ENCODE assay signal across 34 cellular contexts in genomic region chr13:29996316-29996715, GRCh38.
"Had no signal": no experiment of that assay in that cellular context is flagged by ENCODE, and none has a peak within 500 bp of the region (broad histone marks: within the 10 kb centered on the region; RNA-seq: fewer than 3 reads in every experiment).

No MANE protein-coding gene starts in this region.

- DNase-seq: activated CD4-positive, alpha-beta T cell treated with anti-CD3 and anti-CD28 coated beads for 36 hours; activated CD4-positive, alpha-beta T cell treated with anti-CD3 and anti-CD28 coated beads, Interleukin-2, amount 50 U/mL, for 1 hour; activated CD4-positive, alpha-beta T cell treated with anti-CD3 and anti-CD28 coated beads, Interleukin-2, amount 50 U/mL, for 48 hours; activated CD4-positive, CD25-positive, alpha-beta regulatory T cell; activated CD4-positive, CD25-positive, alpha-beta regulatory T cell treated with anti-CD3 and anti-CD28 coated beads, Interleukin-2, amount 50 U/mL, for 72 hours; activated CD8-positive, alpha-beta memory T cell treated with anti-CD3 and anti-CD28 coated beads, Interleukin-2, amount 10 ng/mL, durations not matched to agents 7 days and 5 days; activated CD8-positive, alpha-beta memory T cell treated with anti-CD3 and anti-CD28 coated beads, Interleukin-2, amount 50 U/mL, for 4 hours; activated CD8-positive, alpha-beta T cell treated with anti-CD3 and anti-CD28 coated beads, Interleukin-2, amount 10 ng/mL, durations not matched to agents 7 days and 5 days; activated effector memory CD4-positive, alpha-beta T cell treated with anti-CD3 and anti-CD28 coated beads, Interleukin-2, amount 50 U/mL, for 16 hours; activated naive CD4-positive, alpha-beta T cell treated with anti-CD3 and anti-CD28 coated beads for 36 hours; activated naive CD8-positive, alpha-beta T cell treated with anti-CD3 and anti-CD28 coated beads for 36 hours; activated naive CD8-positive, alpha-beta T cell treated with anti-CD3 and anti-CD28 coated beads, Interleukin-2, amount 50 U/mL, for 24 hours; activated T-cell treated with anti-CD3 and anti-CD28 coated beads, Interleukin-2, amount 50 U/mL, for 1 hour; activated T-cell treated with anti-CD3 and anti-CD28 coated beads, Interleukin-2, amount 50 U/mL, for 48 hours; adrenal gland; amygdala; aorta; body of pancreas; caudate nucleus; cortex of kidney; dermis blood vessel endothelial cell; effector CD4-positive, alpha-beta T cell; effector memory CD8-positive, alpha-beta T cell; erythroblast; esophagus squamous epithelium; foreskin melanocyte; T-helper 1 cell; T-helper 17 cell; T1000 had no signal

- H3K4me1 ChIP-seq: adrenal gland, body of pancreas, esophagus squamous epithelium, gastroesophageal sphincter had no signal

- ATAC-seq: activated CD4-positive, alpha-beta T cell treated with anti-CD3 and anti-CD28 coated beads for 36 hours; activated CD8-positive, alpha-beta memory T cell treated with anti-CD3 and anti-CD28 coated beads, Interleukin-2, amount 10 ng/mL, durations not matched to agents 7 days and 5 days; activated CD8-positive, alpha-beta T cell treated with anti-CD3 and anti-CD28 coated beads, Interleukin-2, amount 10 ng/mL, durations not matched to agents 7 days and 5 days; activated naive CD8-positive, alpha-beta T cell treated with anti-CD3 and anti-CD28 coated beads, Interleukin-2, amount 50 U/mL, for 24 hours; body of pancreas; effector memory CD8-positive, alpha-beta T cell; gastroesophageal sphincter; T-helper 17 cell had no signal

- H3K27ac ChIP-seq: adrenal gland, body of pancreas, esophagus squamous epithelium, gastroesophageal sphincter had no signal

- H3K9me3 Mint-ChIP-seq: activated naive CD4-positive, alpha-beta T cell treated with anti-CD3 and anti-CD28 coated beads for 36 hours; activated naive CD4-positive, alpha-beta T cell treated with anti-CD3 and anti-CD28 coated beads, Interleukin-2, amount 50 U/mL, for 24 hours; activated naive CD8-positive, alpha-beta T cell treated with anti-CD3 and anti-CD28 coated beads for 36 hours; activated naive CD8-positive, alpha-beta T cell treated with anti-CD3 and anti-CD28 coated beads, Interleukin-2, amount 50 U/mL, for 24 hours; activated T-helper 1 cell treated with anti-CD3 and anti-CD28 coated beads, Interleukin-12 subunit alpha, Interleukin-12 subunit beta, Interleukin-2, Interleukin-4 antibody, amounts not matched to agents 30 ng/mL and 10 ng/mL and 1 ng/mL, durations not matched to agents 14 hours and 24 hours and 36 hours; activated T-helper 2 cell treated with anti-CD3 and anti-CD28 coated beads, Interferon-gamma antibody, Interleukin-2, Interleukin-4, amounts not matched to agents 10 μg/mL and 5 μg/mL and 100 μg/mL, durations not matched to agents 14 hours and 24 hours and 36 hours; effector memory CD8-positive, alpha-beta T cell; T-helper 2 cell treated with Interferon-gamma antibody and Interleukin-4, amounts not matched to agents 5 μg/mL and 100 μg/mL, for 36 hours had no signal

- H3K27ac Mint-ChIP-seq: activated CD4-positive, alpha-beta T cell treated with anti-CD3 and anti-CD28 coated beads for 36 hours; activated CD8-positive, alpha-beta memory T cell treated with anti-CD3 and anti-CD28 coated beads, Interleukin-2, amount 10 ng/mL, durations not matched to agents 7 days and 5 days; activated CD8-positive, alpha-beta T cell treated with anti-CD3 and anti-CD28 coated beads, Interleukin-2, amount 10 ng/mL, durations not matched to agents 7 days and 5 days; activated naive CD4-positive, alpha-beta T cell treated with anti-CD3 and anti-CD28 coated beads for 36 hours; activated naive CD4-positive, alpha-beta T cell treated with anti-CD3 and anti-CD28 coated beads, Interleukin-2, amount 50 U/mL, for 24 hours; activated naive CD8-positive, alpha-beta T cell treated with anti-CD3 and anti-CD28 coated beads for 36 hours; activated naive CD8-positive, alpha-beta T cell treated with anti-CD3 and anti-CD28 coated beads, Interleukin-2, amount 50 U/mL, for 24 hours; activated T-helper 1 cell treated with anti-CD3 and anti-CD28 coated beads, Interleukin-12 subunit alpha, Interleukin-12 subunit beta, Interleukin-2, Interleukin-4 antibody, amounts not matched to agents 30 ng/mL and 10 ng/mL and 1 ng/mL, durations not matched to agents 14 hours and 24 hours and 36 hours; activated T-helper 2 cell treated with anti-CD3 and anti-CD28 coated beads, Interferon-gamma antibody, Interleukin-2, Interleukin-4, amounts not matched to agents 10 μg/mL and 5 μg/mL and 100 μg/mL, durations not matched to agents 14 hours and 24 hours and 36 hours; effector memory CD8-positive, alpha-beta T cell; T-helper 17 cell; T-helper 2 cell treated with Interferon-gamma antibody and Interleukin-4, amounts not matched to agents 5 μg/mL and 100 μg/mL, for 36 hours had no signal

- H3K9me3 ChIP-seq: adrenal gland, body of pancreas, esophagus squamous epithelium, gastroesophageal sphincter had no signal

- H3K4me1 Mint-ChIP-seq: activated CD4-positive, alpha-beta T cell treated with anti-CD3 and anti-CD28 coated beads for 36 hours; activated naive CD4-positive, alpha-beta T cell treated with anti-CD3 and anti-CD28 coated beads, Interleukin-2, amount 50 U/mL, for 24 hours; activated naive CD8-positive, alpha-beta T cell treated with anti-CD3 and anti-CD28 coated beads for 36 hours; activated naive CD8-positive, alpha-beta T cell treated with anti-CD3 and anti-CD28 coated beads, Interleukin-2, amount 50 U/mL, for 24 hours; T-helper 17 cell had no signal

- H3K4me3 Mint-ChIP-seq: activated CD4-positive, alpha-beta T cell treated with anti-CD3 and anti-CD28 coated beads for 36 hours; activated CD8-positive, alpha-beta memory T cell treated with anti-CD3 and anti-CD28 coated beads, Interleukin-2, amount 10 ng/mL, durations not matched to agents 7 days and 5 days; activated CD8-positive, alpha-beta T cell treated with anti-CD3 and anti-CD28 coated beads, Interleukin-2, amount 10 ng/mL, durations not matched to agents 7 days and 5 days; activated naive CD4-positive, alpha-beta T cell treated with anti-CD3 and anti-CD28 coated beads for 36 hours; activated naive CD4-positive, alpha-beta T cell treated with anti-CD3 and anti-CD28 coated beads, Interleukin-2, amount 50 U/mL, for 24 hours; activated naive CD8-positive, alpha-beta T cell treated with anti-CD3 and anti-CD28 coated beads for 36 hours; activated naive CD8-positive, alpha-beta T cell treated with anti-CD3 and anti-CD28 coated beads, Interleukin-2, amount 50 U/mL, for 24 hours; activated T-helper 1 cell treated with anti-CD3 and anti-CD28 coated beads, Interleukin-12 subunit alpha, Interleukin-12 subunit beta, Interleukin-2, Interleukin-4 antibody, amounts not matched to agents 30 ng/mL and 10 ng/mL and 1 ng/mL, durations not matched to agents 14 hours and 24 hours and 36 hours; effector memory CD8-positive, alpha-beta T cell; T-helper 17 cell; T-helper 2 cell treated with Interferon-gamma antibody and Interleukin-4, amounts not matched to agents 5 μg/mL and 100 μg/mL, for 36 hours had no signal

- H3K36me3 ChIP-seq: adrenal gland, esophagus squamous epithelium, gastroesophageal sphincter had no signal

- H3K27me3 Mint-ChIP-seq: activated CD4-positive, alpha-beta T cell treated with anti-CD3 and anti-CD28 coated beads for 36 hours; activated CD8-positive, alpha-beta memory T cell treated with anti-CD3 and anti-CD28 coated beads, Interleukin-2, amount 10 ng/mL, durations not matched to agents 7 days and 5 days; activated naive CD4-positive, alpha-beta T cell treated with anti-CD3 and anti-CD28 coated beads, Interleukin-2, amount 50 U/mL, for 24 hours; activated naive CD8-positive, alpha-beta T cell treated with anti-CD3 and anti-CD28 coated beads for 36 hours; activated naive CD8-positive, alpha-beta T cell treated with anti-CD3 and anti-CD28 coated beads, Interleukin-2, amount 50 U/mL, for 24 hours had no signal

- H3K4me3 ChIP-seq: adrenal gland, body of pancreas, esophagus squamous epithelium, gastroesophageal sphincter had no signal

- H3K27me3 ChIP-seq: adrenal gland, body of pancreas, gastroesophageal sphincter had no signal

- H3K36me3 Mint-ChIP-seq: activated CD8-positive, alpha-beta memory T cell treated with anti-CD3 and anti-CD28 coated beads, Interleukin-2, amount 10 ng/mL, durations not matched to agents 7 days and 5 days; activated naive CD4-positive, alpha-beta T cell treated with anti-CD3 and anti-CD28 coated beads, Interleukin-2, amount 50 U/mL, for 24 hours; activated naive CD8-positive, alpha-beta T cell treated with anti-CD3 and anti-CD28 coated beads for 36 hours had no signal
